In genomic region chr3:88828466-88828865, GRCh38 we compare ENCODE assay signal across 31 cellular contexts.
"Had no signal": no experiment of that assay in that cellular context is flagged by ENCODE, and none has a peak within 500 bp of the region (broad histone marks: within the 10 kb centered on the region; RNA-seq: fewer than 3 reads in every experiment).

No MANE protein-coding gene starts in this region.

- H3K27ac Mint-ChIP-seq: activated CD4-positive, alpha-beta memory T cell treated with anti-CD3 and anti-CD28 coated beads for 36 hours; activated CD4-positive, alpha-beta T cell treated with anti-CD3 and anti-CD28 coated beads, Interleukin-2, amount 10 ng/mL, durations not matched to agents 24 days and 14 days; activated CD8-positive, alpha-beta memory T cell treated with anti-CD3 and anti-CD28 coated beads, Interleukin-2, amount 10 ng/mL, durations not matched to agents 7 days and 5 days; activated CD8-positive, alpha-beta T cell treated with anti-CD3 and anti-CD28 coated beads, Interleukin-2, amount 10 ng/mL, durations not matched to agents 7 days and 5 days; activated naive CD4-positive, alpha-beta T cell treated with anti-CD3 and anti-CD28 coated beads for 36 hours; activated naive CD4-positive, alpha-beta T cell treated with anti-CD3 and anti-CD28 coated beads, Interleukin-2, amount 50 U/mL, for 24 hours; activated naive CD8-positive, alpha-beta T cell treated with anti-CD3 and anti-CD28 coated beads for 36 hours; activated naive CD8-positive, alpha-beta T cell treated with anti-CD3 and anti-CD28 coated beads, Interleukin-2, amount 50 U/mL, for 24 hours; activated T-helper 1 cell treated with anti-CD3 and anti-CD28 coated beads, Interleukin-12 subunit alpha, Interleukin-12 subunit beta, Interleukin-2, Interleukin-4 antibody, amounts not matched to agents 30 ng/mL and 10 ng/mL and 1 ng/mL, durations not matched to agents 14 hours and 24 hours and 36 hours; activated T-helper 2 cell treated with anti-CD3 and anti-CD28 coated beads, Interferon-gamma antibody, Interleukin-2, Interleukin-4, amounts not matched to agents 10 μg/mL and 5 μg/mL and 100 μg/mL, durations not matched to agents 14 hours and 24 hours and 36 hours; effector memory CD8-positive, alpha-beta T cell; WTC11 had no signal

- H3K4me1 ChIP-seq: adrenal gland, body of pancreas, esophagus squamous epithelium, heart right ventricle had no signal

- H3K9me3 Mint-ChIP-seq: activated CD4-positive, alpha-beta T cell treated with anti-CD3 and anti-CD28 coated beads, Interleukin-2, amount 10 ng/mL, durations not matched to agents 24 days and 14 days; activated naive CD4-positive, alpha-beta T cell treated with anti-CD3 and anti-CD28 coated beads for 36 hours; activated naive CD4-positive, alpha-beta T cell treated with anti-CD3 and anti-CD28 coated beads, Interleukin-2, amount 50 U/mL, for 24 hours; activated naive CD8-positive, alpha-beta T cell treated with anti-CD3 and anti-CD28 coated beads for 36 hours; activated naive CD8-positive, alpha-beta T cell treated with anti-CD3 and anti-CD28 coated beads, Interleukin-2, amount 50 U/mL, for 24 hours; activated T-helper 1 cell treated with anti-CD3 and anti-CD28 coated beads, Interleukin-12 subunit alpha, Interleukin-12 subunit beta, Interleukin-2, Interleukin-4 antibody, amounts not matched to agents 30 ng/mL and 10 ng/mL and 1 ng/mL, durations not matched to agents 14 hours and 24 hours and 36 hours; activated T-helper 2 cell treated with anti-CD3 and anti-CD28 coated beads, Interferon-gamma antibody, Interleukin-2, Interleukin-4, amounts not matched to agents 10 μg/mL and 5 μg/mL and 100 μg/mL, durations not matched to agents 14 hours and 24 hours and 36 hours; WTC11 had no signal

- H3K27me3 Mint-ChIP-seq: activated CD4-positive, alpha-beta memory T cell treated with anti-CD3 and anti-CD28 coated beads for 36 hours; activated CD4-positive, alpha-beta T cell treated with anti-CD3 and anti-CD28 coated beads, Interleukin-2, amount 10 ng/mL, durations not matched to agents 24 days and 14 days; activated CD8-positive, alpha-beta memory T cell treated with anti-CD3 and anti-CD28 coated beads, Interleukin-2, amount 10 ng/mL, durations not matched to agents 7 days and 5 days; activated naive CD4-positive, alpha-beta T cell treated with anti-CD3 and anti-CD28 coated beads, Interleukin-2, amount 50 U/mL, for 24 hours; activated naive CD8-positive, alpha-beta T cell treated with anti-CD3 and anti-CD28 coated beads for 36 hours; activated naive CD8-positive, alpha-beta T cell treated with anti-CD3 and anti-CD28 coated beads, Interleukin-2, amount 50 U/mL, for 24 hours; effector memory CD8-positive, alpha-beta T cell had no signal

- H3K36me3 ChIP-seq: adrenal gland, esophagus squamous epithelium, gastroesophageal sphincter, heart right ventricle had no signal

- H3K4me3 ChIP-seq: adrenal gland, body of pancreas, esophagus squamous epithelium, gastroesophageal sphincter, heart right ventricle had no signal

- H3K4me3 Mint-ChIP-seq: activated CD4-positive, alpha-beta memory T cell treated with anti-CD3 and anti-CD28 coated beads for 36 hours; activated CD4-positive, alpha-beta T cell treated with anti-CD3 and anti-CD28 coated beads, Interleukin-2, amount 10 ng/mL, durations not matched to agents 24 days and 14 days; activated CD8-positive, alpha-beta memory T cell treated with anti-CD3 and anti-CD28 coated beads, Interleukin-2, amount 10 ng/mL, durations not matched to agents 7 days and 5 days; activated CD8-positive, alpha-beta T cell treated with anti-CD3 and anti-CD28 coated beads, Interleukin-2, amount 10 ng/mL, durations not matched to agents 7 days and 5 days; activated naive CD4-positive, alpha-beta T cell treated with anti-CD3 and anti-CD28 coated beads for 36 hours; activated naive CD4-positive, alpha-beta T cell treated with anti-CD3 and anti-CD28 coated beads, Interleukin-2, amount 50 U/mL, for 24 hours; activated naive CD8-positive, alpha-beta T cell treated with anti-CD3 and anti-CD28 coated beads for 36 hours; activated naive CD8-positive, alpha-beta T cell treated with anti-CD3 and anti-CD28 coated beads, Interleukin-2, amount 50 U/mL, for 24 hours; activated T-helper 1 cell treated with anti-CD3 and anti-CD28 coated beads, Interleukin-12 subunit alpha, Interleukin-12 subunit beta, Interleukin-2, Interleukin-4 antibody, amounts not matched to agents 30 ng/mL and 10 ng/mL and 1 ng/mL, durations not matched to agents 14 hours and 24 hours and 36 hours; effector memory CD8-positive, alpha-beta T cell; WTC11 had no signal

- H3K27me3 ChIP-seq: adrenal gland, body of pancreas, esophagus squamous epithelium, gastroesophageal sphincter, heart right ventricle had no signal

- H3K4me1 Mint-ChIP-seq: activated CD4-positive, alpha-beta T cell treated with anti-CD3 and anti-CD28 coated beads, Interleukin-2, amount 10 ng/mL, durations not matched to agents 24 days and 14 days; activated CD8-positive, alpha-beta memory T cell treated with anti-CD3 and anti-CD28 coated beads, Interleukin-2, amount 10 ng/mL, durations not matched to agents 7 days and 5 days; activated naive CD4-positive, alpha-beta T cell treated with anti-CD3 and anti-CD28 coated beads, Interleukin-2, amount 50 U/mL, for 24 hours; activated naive CD8-positive, alpha-beta T cell treated with anti-CD3 and anti-CD28 coated beads for 36 hours; activated naive CD8-positive, alpha-beta T cell treated with anti-CD3 and anti-CD28 coated beads, Interleukin-2, amount 50 U/mL, for 24 hours; WTC11 had no signal

- ATAC-seq: activated CD8-positive, alpha-beta memory T cell treated with anti-CD3 and anti-CD28 coated beads, Interleukin-2, amount 10 ng/mL, durations not matched to agents 7 days and 5 days; activated CD8-positive, alpha-beta T cell treated with anti-CD3 and anti-CD28 coated beads, Interleukin-2, amount 10 ng/mL, durations not matched to agents 7 days and 5 days; activated naive CD8-positive, alpha-beta T cell treated with anti-CD3 and anti-CD28 coated beads, Interleukin-2, amount 50 U/mL, for 24 hours; body of pancreas; effector memory CD8-positive, alpha-beta T cell; gastroesophageal sphincter; heart right ventricle; WTC11 had no signal

- H3K9me3 ChIP-seq: adrenal gland, body of pancreas, esophagus squamous epithelium, gastroesophageal sphincter, heart right ventricle had no signal

- H3K27ac ChIP-seq: adrenal gland, body of pancreas, epithelial cell of prostate, esophagus squamous epithelium, gastroesophageal sphincter, heart right ventricle, VCaP had no signal

- DNase-seq: activated CD4-positive, alpha-beta memory T cell treated with anti-CD3 and anti-CD28 coated beads for 36 hours; activated CD4-positive, alpha-beta T cell treated with anti-CD3 and anti-CD28 coated beads, Interleukin-2, amount 10 ng/mL, durations not matched to agents 24 days and 14 days; activated CD8-positive, alpha-beta memory T cell treated with anti-CD3 and anti-CD28 coated beads, Interleukin-2, amount 10 ng/mL, durations not matched to agents 7 days and 5 days; activated CD8-positive, alpha-beta memory T cell treated with anti-CD3 and anti-CD28 coated beads, Interleukin-2, amount 50 U/mL, for 4 hours; activated CD8-positive, alpha-beta T cell treated with anti-CD3 and anti-CD28 coated beads, Interleukin-2, amount 10 ng/mL, durations not matched to agents 7 days and 5 days; activated effector memory CD4-positive, alpha-beta T cell treated with anti-CD3 and anti-CD28 coated beads, Interleukin-2, amount 50 U/mL, for 16 hours; activated naive CD4-positive, alpha-beta T cell treated with anti-CD3 and anti-CD28 coated beads for 36 hours; activated naive CD8-positive, alpha-beta T cell treated with anti-CD3 and anti-CD28 coated beads for 36 hours; activated naive CD8-positive, alpha-beta T cell treated with anti-CD3 and anti-CD28 coated beads, Interleukin-2, amount 50 U/mL, for 24 hours; activated T-cell treated with anti-CD3 and anti-CD28 coated beads, Interleukin-2, amount 50 U/mL, for 1 hour; activated T-cell treated with anti-CD3 and anti-CD28 coated beads, Interleukin-2, amount 50 U/mL, for 48 hours; adrenal gland; amygdala; aorta; body of pancreas; caudate nucleus; cortex of kidney; dermis blood vessel endothelial cell; effector CD4-positive, alpha-beta T cell; effector memory CD8-positive, alpha-beta T cell; esophagus squamous epithelium; foreskin melanocyte; heart right ventricle; T-helper 2 cell had no signal

- H3K36me3 Mint-ChIP-seq: activated CD4-positive, alpha-beta memory T cell treated with anti-CD3 and anti-CD28 coated beads for 36 hours; activated CD8-positive, alpha-beta memory T cell treated with anti-CD3 and anti-CD28 coated beads, Interleukin-2, amount 10 ng/mL, durations not matched to agents 7 days and 5 days; activated naive CD4-positive, alpha-beta T cell treated with anti-CD3 and anti-CD28 coated beads, Interleukin-2, amount 50 U/mL, for 24 hours; activated naive CD8-positive, alpha-beta T cell treated with anti-CD3 and anti-CD28 coated beads for 36 hours; WTC11 had no signal
